8 cellular contexts compared by ENCODE assay signal in genomic region chr1:68442822-68443556, GRCh38. TPM values are rescaled to one million over a fixed set of nuclear protein-coding genes. Genes with fewer than 3 reads are reported as not detected.
DNase-seq lines count a peak whose midpoint lies in the region; ATAC-seq and TF ChIP-seq lines count a peak whose summit lies in the region.

No MANE protein-coding gene starts in this region.

- H3K4me3 ChIP-seq in mucosa of descending colon = no peak overlapping the region

- no peaks in the 10 kb centered on the region for H3K9me3 ChIP-seq in mucosa of descending colon

- ATAC-seq in GM19351 (IDR thresholded peaks at IDR 0.05; ENCODE audit: unreplicated experiment) = peak; percentile 95
- peak; percentile 68 for ATAC-seq in HG03196 (IDR thresholded peaks at IDR 0.05; ENCODE audit: unreplicated experiment)
- ATAC-seq in mucosa of descending colon = peak; percentile 49

- H3K36me3 ChIP-seq in mucosa of descending colon (ENCODE audit: low read depth) = no peaks in the 10 kb centered on the region

- DNase-seq in DMS153 (lab: John Stamatoyannopoulos, UW) (peak; percentile 9), DMS153 treated with DMSO at 0.1 percent for 48 hours (lab: John Stamatoyannopoulos, UW; ENCODE audit: unreplicated experiment) (no peak), NOMO-1 treated with dmso at 0.1 percent for 144 hours (lab: John Stamatoyannopoulos, UW; ENCODE audit: unreplicated experiment) (peak; percentile 21), dermis blood vessel endothelial cell (peak; percentile 69), mucosa of descending colon (peak in 1 of 3 donors; percentile 61), OCI-M2 (lab: John Stamatoyannopoulos, UW; ENCODE audit: unreplicated experiment) (no peak)

- H3K4me1 ChIP-seq in mucosa of descending colon (ENCODE audit: low read depth) = no peaks in the 10 kb centered on the region

- no peak for TF ChIP-seq CTCF in mucosa of descending colon (IDR thresholded peaks at IDR 0.05)

- intact Hi-C loops in mucosa of descending colon (cut with DNase I, micrococcal nuclease) = loop anchor here in 1 of 2 donors (5.0 kb wide), 1 partner anchor 326 kb away; no protein-coding TSS in a partner anchor

RNA-seq across cellular contexts. Expression of gene RPE65, which starts 6.8 kb away (rescaled TPM):
- total RNA-seq in dermis blood vessel endothelial cell = not detected in 2 replicates
- total RNA-seq in mucosa of descending colon = not detected

RNA-seq across cellular contexts. Expression of gene DEPDC1, which starts 53.9 kb away (rescaled TPM):
- 12.6 and 39.3 TPM in 2 replicates for total RNA-seq in dermis blood vessel endothelial cell
- total RNA-seq in mucosa of descending colon = 1 to 10 TPM; 1.9 to 9.2 (median 2.5) TPM

Comparison
In these comparisons a context has a peak if more than half of its experiments do, and no peak if none do; other contexts are left out.
1. DNase-seq: peak in DMS153 (single experiment), NOMO-1 treated with dmso at 0.1 percent for 144 hours (single experiment) and dermis blood vessel endothelial cell (single experiment); none in DMS153 treated with DMSO at 0.1 percent for 48 hours (single experiment) and OCI-M2 (single experiment).
2. Peak in every context shown above with its lines, with median percentiles within 50 percentile points of each other: ATAC-seq.